ENCODE assay signal across 16 cellular contexts in the genomic region with DNA sequence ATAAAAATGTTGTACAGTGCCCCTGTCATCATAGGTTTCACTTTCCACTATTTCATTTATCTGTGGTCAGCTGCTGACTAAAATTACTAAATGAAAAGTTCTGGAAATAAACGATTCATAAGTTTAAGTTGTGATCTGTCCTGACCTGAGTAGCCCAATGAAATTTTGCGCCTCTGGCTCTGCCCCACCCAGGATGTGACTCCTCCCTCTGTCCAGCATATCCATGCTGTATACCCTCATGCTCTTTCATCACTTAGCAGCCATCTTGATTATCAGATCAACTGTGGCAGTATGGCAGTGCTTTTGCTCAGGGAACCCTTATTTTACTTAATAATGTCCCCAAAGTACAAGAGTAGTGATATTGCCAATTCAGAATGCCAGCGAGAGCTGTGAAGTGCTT.
"Had no signal": no experiment of that assay in that cellular context is flagged by ENCODE, and none has a peak within 500 bp of the region (broad histone marks: within the 10 kb centered on the region; RNA-seq: fewer than 3 reads in every experiment).

No MANE protein-coding gene starts in this region.

- H3K4me2 ChIP-seq: SK-N-SH had no signal

- ATAC-seq: natural killer cell treated with Interleukin-12 subunit alpha and Interleukin-12 subunit beta and Interleukin-15 and Interleukin-18, amount 100 ng/mL, for 72 hours; stimulated activated memory B cell treated with anti-CD40 and anti-IgM and Interleukin-4, amounts not matched to agents 10 μg/mL and 1 μg/mL and 100 μg/mL, for 72 hours had no signal

- H3K4me3 ChIP-seq: dorsolateral prefrontal cortex, tibial nerve, uterus had no signal

- H3K36me3 ChIP-seq: tibial nerve, uterus had no signal

- H3K4me3 Mint-ChIP-seq: activated T-cell treated with anti-CD3 and anti-CD28 coated beads, Interleukin-2, amount 50 U/mL, for 4 hours; endodermal cell; immature natural killer cell; natural killer cell treated with Interleukin-12 subunit alpha and Interleukin-12 subunit beta and Interleukin-15 and Interleukin-18, amount 100 ng/mL, for 72 hours; stimulated activated memory B cell treated with anti-CD40 and anti-IgM and Interleukin-4, amounts not matched to agents 10 μg/mL and 1 μg/mL and 100 μg/mL, for 72 hours had no signal

- H3K9ac ChIP-seq: SK-N-SH had no signal

- H3K27ac Mint-ChIP-seq: endodermal cell; immature natural killer cell; natural killer cell treated with Interleukin-12 subunit alpha and Interleukin-12 subunit beta and Interleukin-15 and Interleukin-18, amount 100 ng/mL, for 72 hours; stimulated activated memory B cell treated with anti-CD40 and anti-IgM and Interleukin-4, amounts not matched to agents 10 μg/mL and 1 μg/mL and 100 μg/mL, for 72 hours had no signal

- H3K36me3 Mint-ChIP-seq: immature natural killer cell; natural killer cell treated with Interleukin-12 subunit alpha and Interleukin-12 subunit beta and Interleukin-15 and Interleukin-18, amount 100 ng/mL, for 72 hours; stimulated activated memory B cell treated with anti-CD40 and anti-IgM and Interleukin-4, amounts not matched to agents 10 μg/mL and 1 μg/mL and 100 μg/mL, for 72 hours had no signal

- H3K27ac ChIP-seq: dorsolateral prefrontal cortex, tibial nerve, uterus had no signal

- H3K9me3 ChIP-seq: SK-N-SH, tibial nerve, uterus had no signal

- H3K9me3 Mint-ChIP-seq: natural killer cell treated with Interleukin-12 subunit alpha and Interleukin-12 subunit beta and Interleukin-15 and Interleukin-18, amount 100 ng/mL, for 72 hours had no signal

- H3K4me1 Mint-ChIP-seq: endodermal cell; immature natural killer cell; stimulated activated memory B cell treated with anti-CD40 and anti-IgM and Interleukin-4, amounts not matched to agents 10 μg/mL and 1 μg/mL and 100 μg/mL, for 72 hours had no signal

- H3K27me3 Mint-ChIP-seq: stimulated activated memory B cell treated with anti-CD40 and anti-IgM and Interleukin-4, amounts not matched to agents 10 μg/mL and 1 μg/mL and 100 μg/mL, for 72 hours had no signal

- H3K4me1 ChIP-seq: tibial nerve, uterus had no signal

- H3K27me3 ChIP-seq: dorsolateral prefrontal cortex, tibial nerve, uterus had no signal

- DNase-seq: activated gamma-delta T cell treated with Interleukin-2 at 50 U/mL for 16 hours; activated T-cell treated with anti-CD3 and anti-CD28 coated beads, Interleukin-2, amount 50 U/mL, for 4 hours; amniotic stem cell; dorsolateral prefrontal cortex; endodermal cell; head of caudate nucleus; immature natural killer cell; posterior cingulate gyrus; SK-N-SH; substantia nigra; T-helper 1 cell; uterus had no signal

- FAIRE-seq: frontal cortex had no signal
